Comparison of ENCODE assay signal across 8 cellular contexts in genomic region chr16:20555648-20556047, GRCh38. TPM values are rescaled to one million over a fixed set of nuclear protein-coding genes. Genes with fewer than 3 reads are reported as not detected.
"Had no signal": no experiment of that assay in that cellular context is flagged by ENCODE, and none has a peak within 500 bp of the region (broad histone marks: within the 10 kb centered on the region; RNA-seq: fewer than 3 reads in every experiment).

No MANE protein-coding gene starts in this region.

RNA-seq across cellular contexts. Expression of gene ACSM2B, which starts 20.5 kb away (rescaled TPM):
- total RNA-seq: MCF 10A, NCI-H460, OCI-LY7, PC-9, Right ventricle myocardium inferior, RPMI7951, SJCRH30, SK-MEL-5 had no signal
